In genomic region chr19:1469936-1470863, GRCh38 we compare ENCODE assay signal across 1 cellular context.
A peak's percentile ranks its signal among the peaks of the same experiment; 100 is the strongest.
TF ChIP-seq lines count a peak whose summit lies in the region.

No MANE protein-coding gene starts in this region.

TF ChIP-seq in HEK293, 187 proteins besides CTCF, POLR2A, EP300 and RAD21 (continued from another document and continues in another):
- TF ChIP-seq ZNF148 (tag by site-specific recombination; IDR thresholded peaks at IDR 0.05; ENCODE audit: borderline replicate concordance) (no peak), KLF16 (tag by site-specific recombination; IDR thresholded peaks at IDR 0.05) (no peak; the same call in 1 of the 2 replicates), ZNF362 (tag by site-specific recombination; IDR thresholded peaks at IDR 0.05) (no peak), HOXA7 (CRISPR knock-in tag; IDR thresholded peaks at IDR 0.05; ENCODE audit: borderline replicate concordance) (no peak), ZSCAN5A (tag by site-specific recombination; IDR thresholded peaks at IDR 0.05) (no peak), ZNF311 (tag by site-specific recombination; IDR thresholded peaks at IDR 0.05; ENCODE audit: borderline replicate concordance) (no peak), ZNF366 (tag by site-specific recombination; conservative IDR thresholded peaks at IDR 0.05) (no peak), OVOL3 (tag by site-specific recombination; IDR thresholded peaks at IDR 0.05) (no peak), ZNF629 (tag by site-specific recombination; IDR thresholded peaks at IDR 0.05) (no peak), ZNF174 (tag by site-specific recombination; IDR thresholded peaks at IDR 0.05) (no peak), ZNF48 (tag by site-specific recombination; IDR thresholded peaks at IDR 0.05) (no peak), PBX3 (CRISPR knock-in tag; IDR thresholded peaks at IDR 0.05) (0 out of 2 replicates have a peak, but pooled peaks have one; percentile 50), ZNF302 (tag by site-specific recombination; IDR thresholded peaks at IDR 0.05; ENCODE audit: low read depth) (no peak), ZNF513 (tag by site-specific recombination; IDR thresholded peaks at IDR 0.05) (no peak), SP3 (tag by site-specific recombination; IDR thresholded peaks at IDR 0.05) (no peak), GLIS1 (tag by site-specific recombination; IDR thresholded peaks at IDR 0.05) (peak; percentile 97), ZNF426 (tag by site-specific recombination; IDR thresholded peaks at IDR 0.05) (no peak), ZNF624 (tag by site-specific recombination; IDR thresholded peaks at IDR 0.05) (no peak), ZFP69B (tag by site-specific recombination; IDR thresholded peaks at IDR 0.05) (no peak), ZSCAN16 (tag by site-specific recombination; IDR thresholded peaks at IDR 0.05) (no peak), ZFP3 (tag by site-specific recombination; IDR thresholded peaks at IDR 0.05; ENCODE audit: low read depth) (no peak), ZNF792 (tag by site-specific recombination; IDR thresholded peaks at IDR 0.05) (no peak), KLF9 (tag by site-specific recombination; IDR thresholded peaks at IDR 0.05; ENCODE audit: low read depth) (peak; percentile 87; the same call in 1 of the 2 replicates), MZF1 (tag by site-specific recombination; IDR thresholded peaks at IDR 0.05; ENCODE audit: borderline replicate concordance) (peak; percentile 54; the same call in 1 of the 2 replicates), ZNF555 (tag by site-specific recombination; conservative IDR thresholded peaks at IDR 0.05) (no peak), ZNF18 (tag by site-specific recombination; IDR thresholded peaks at IDR 0.05) (no peak), ZNF571 (tag by site-specific recombination; IDR thresholded peaks at IDR 0.05) (no peak), ZNF560 (tag by site-specific recombination; IDR thresholded peaks at IDR 0.05; ENCODE audit: borderline replicate concordance) (no peak), ZSCAN4 (tag by site-specific recombination; IDR thresholded peaks at IDR 0.05) (no peak), KLF8 (tag by site-specific recombination; IDR thresholded peaks at IDR 0.05) (no peak; the same call in 1 of the 2 replicates), GLI4 (tag by site-specific recombination; IDR thresholded peaks at IDR 0.05) (no peak), ATF2 (tag by site-specific recombination; IDR thresholded peaks at IDR 0.05; ENCODE audit: low read depth) (no peak), PRDM6 (tag by site-specific recombination; IDR thresholded peaks at IDR 0.05) (peak; percentile 51; the same call in 1 of the 2 replicates), PRDM10 (tag by site-specific recombination; IDR thresholded peaks at IDR 0.05) (no peak), ZNF202 (tag by site-specific recombination; IDR thresholded peaks at IDR 0.05; ENCODE audit: borderline replicate concordance) (no peak), ZNF514 (tag by site-specific recombination; IDR thresholded peaks at IDR 0.05) (no peak), ZNF544 (tag by site-specific recombination; IDR thresholded peaks at IDR 0.05) (no peak), ZNF354C (tag by site-specific recombination; IDR thresholded peaks at IDR 0.05; ENCODE audit: borderline replicate concordance, low read depth) (no peak), INSM2 (tag by site-specific recombination; IDR thresholded peaks at IDR 0.05) (no peak), ZEB2 (tag by site-specific recombination; IDR thresholded peaks at IDR 0.05) (peak; percentile 29; the same call in 1 of the 2 replicates), BCL11A (tag by site-specific recombination; IDR thresholded peaks at IDR 0.05; ENCODE audit: low read depth) (no peak), ZNF138 (tag by site-specific recombination; IDR thresholded peaks at IDR 0.05; ENCODE audit: borderline replicate concordance) (no peak), ZNF677 (tag by site-specific recombination; IDR thresholded peaks at IDR 0.05) (no peak; the same call in 1 of the 2 replicates), ZNF785 (tag by site-specific recombination; IDR thresholded peaks at IDR 0.05) (no peak)
